ENCODE assay signal across 8 cellular contexts in genomic region chr19:35644987-35645679, GRCh38. TPM values are rescaled to one million over a fixed set of nuclear protein-coding genes. Genes with fewer than 3 reads are reported as not detected.
DNase-seq lines count a peak whose midpoint lies in the region; ATAC-seq and FAIRE-seq lines count a peak whose summit lies in the region.

No MANE protein-coding gene starts in this region.

- H3K36me3 ChIP-seq in iPS-18a (ENCODE audit: control insufficient read depth, low read depth, low read length) (no peaks in the 10 kb centered on the region), small intestine (ENCODE audit: control insufficient read depth in 2 of 2, insufficient read depth in 2 of 2, low read length in 2 of 2) (no peaks in the 10 kb centered on the region)

- no peak overlapping the region for H3K9ac ChIP-seq in iPS-18a (ENCODE audit: low read length)

- H3K9me3 ChIP-seq in iPS-18a (ENCODE audit: control insufficient read depth, low read depth, low read length): no peaks in the 10 kb centered on the region
- H3K9me3 ChIP-seq in small intestine (ENCODE audit: control insufficient read depth, low read depth): no peaks in the 10 kb centered on the region

- H3K9me3 Mint-ChIP-seq in T-helper 2 cell treated with Interferon-gamma antibody and Interleukin-4, amounts not matched to agents 5 μg/mL and 100 μg/mL, for 36 hours: no peaks in the 10 kb centered on the region

- H3K4me1 ChIP-seq in iPS-18a (ENCODE audit: control insufficient read depth, low read depth, low read length) (peaks cover 10% of the 10 kb centered on the region), small intestine (ENCODE audit: control insufficient read depth in 2 of 2, insufficient read depth in 1 of 2, low read depth in 1 of 2, low read length in 1 of 2) (peaks cover 0 to 15% of the 10 kb centered on the region in 2 donors)

- H3K4me3 ChIP-seq in iPS-18a (ENCODE audit: low read length): peak overlapping the region; percentile 49
- H3K4me3 ChIP-seq in small intestine (ENCODE audit: low read depth in 1 of 2, low read length in 2 of 2): peak overlapping the region; percentile 40 to 62

- H3K4me1 Mint-ChIP-seq in T-helper 2 cell treated with Interferon-gamma antibody and Interleukin-4, amounts not matched to agents 5 μg/mL and 100 μg/mL, for 36 hours (ENCODE audit: low read depth): peaks cover 40% of the 10 kb centered on the region

- H3K27me3 Mint-ChIP-seq in T-helper 2 cell treated with Interferon-gamma antibody and Interleukin-4, amounts not matched to agents 5 μg/mL and 100 μg/mL, for 36 hours (ENCODE audit: low read depth): no peaks in the 10 kb centered on the region

- H3K27ac Mint-ChIP-seq in T-helper 2 cell treated with Interferon-gamma antibody and Interleukin-4, amounts not matched to agents 5 μg/mL and 100 μg/mL, for 36 hours: peak overlapping the region; percentile 89

- ATAC-seq in GM21737 (IDR thresholded peaks at IDR 0.05; ENCODE audit: unreplicated experiment) (no peak), HG03521 (IDR thresholded peaks at IDR 0.05; ENCODE audit: unreplicated experiment) (no peak)

- H3K27me3 ChIP-seq in iPS-18a (ENCODE audit: control insufficient read depth, insufficient read depth, low read length): peaks cover 17% of the 10 kb centered on the region
- H3K27me3 ChIP-seq in small intestine (ENCODE audit: control insufficient read depth in 2 of 2, insufficient read depth in 2 of 2, low read length in 2 of 2): no peaks in the 10 kb centered on the region

- FAIRE-seq in small intestine (lab: Jason Lieb, UNC): no peak

- peak; percentile 49 for DNase-seq in DMS153 (lab: John Stamatoyannopoulos, UW)
- DNase-seq in NCI-H1092 (lab: John Stamatoyannopoulos, UW): peak; percentile 31
- DNase-seq in T-helper 2 cell treated with Interferon-gamma antibody and Interleukin-4, amounts not matched to agents 5 μg/mL and 100 μg/mL, for 36 hours (ENCODE audit: low spot score): peak; percentile 76
- DNase-seq in astrocyte of the hippocampus (ENCODE audit: low read depth, low spot score): peak; percentile 73
- DNase-seq in small intestine: peak; percentile 64

- no peak overlapping the region for H3K27ac ChIP-seq in iPS-18a (ENCODE audit: low read length)
- peak overlapping the region; percentile 88 to 99 for H3K27ac ChIP-seq in small intestine (ENCODE audit: low read depth in 1 of 2, low read length in 1 of 2)

- H3K4me3 Mint-ChIP-seq in T-helper 2 cell treated with Interferon-gamma antibody and Interleukin-4, amounts not matched to agents 5 μg/mL and 100 μg/mL, for 36 hours: peak overlapping the region; percentile 78

- 19 to 21% (median 21%) methylated on average over 19 to 20 of the region's 20 CpGs for WGBS in small intestine, 3 donors

- peaks cover 4% of the 10 kb centered on the region for H3K36me3 Mint-ChIP-seq in T-helper 2 cell treated with Interferon-gamma antibody and Interleukin-4, amounts not matched to agents 5 μg/mL and 100 μg/mL, for 36 hours (ENCODE audit: low read depth)

RNA-seq across cellular contexts. Expression of gene COX6B1, which starts 3.0 kb away (rescaled TPM):
- polyA plus RNA-seq in small intestine: 1,000 to 10,000 TPM; 1,282 to 2,391 (median 1,825) TPM

RNA-seq across cellular contexts. Expression of gene ETV2, which starts 3.6 kb away (rescaled TPM):
- polyA plus RNA-seq in small intestine: 1 to 10 TPM; 2.7 to 7.3 (median 5.6) TPM

RNA-seq across cellular contexts. Expression of gene RBM42, which starts 16.3 kb away (rescaled TPM):
- polyA plus RNA-seq in small intestine: 10 to 100 TPM; 62.4 to 71.5 (median 67.3) TPM

RNA-seq across cellular contexts. Expression of gene UPK1A, which starts 21.2 kb away (rescaled TPM):
- not detected for polyA plus RNA-seq in small intestine

RNA-seq across cellular contexts. Expression of gene HAUS5, which starts 32.6 kb away (rescaled TPM):
- polyA plus RNA-seq in small intestine: 1 to 10 TPM in 2 of 3 donors, under 1 TPM in 1; 0.67 to 9.6 (median 1.4) TPM
